Comparison of ENCODE assay signal across 15 cellular contexts in the genomic region with DNA sequence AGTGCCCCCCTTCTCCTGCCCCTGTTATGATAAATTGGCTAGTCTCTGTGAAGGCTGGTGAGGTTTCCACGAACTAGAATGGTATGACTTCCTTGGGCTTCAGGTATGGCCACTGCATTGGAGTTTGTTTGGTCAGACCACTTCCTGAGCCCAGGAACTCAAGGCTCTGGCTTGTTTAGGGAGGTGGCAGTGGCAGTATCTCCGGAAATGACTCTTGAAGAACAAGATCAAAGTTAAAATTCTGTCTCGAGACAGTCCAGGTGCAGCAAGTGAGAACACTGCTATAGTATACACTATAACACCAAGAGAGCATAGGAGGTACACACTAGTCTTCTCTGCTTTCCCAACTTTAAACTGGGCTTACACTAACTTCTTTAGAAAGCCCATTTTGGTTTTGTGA.
DNase-seq lines count a peak whose midpoint lies in the region; ATAC-seq and TF ChIP-seq lines count a peak whose summit lies in the region.
"Had no signal": no experiment of that assay in that cellular context is flagged by ENCODE, and none has a peak within 500 bp of the region (broad histone marks: within the 10 kb centered on the region; RNA-seq: fewer than 3 reads in every experiment).

No MANE protein-coding gene starts in this region.

- no peak overlapping the region for H3K4me3 Mint-ChIP-seq in activated T-cell treated with anti-CD3 and anti-CD28 coated beads, Interleukin-2, amount 50 U/mL, for 24 hours
- H3K4me3 Mint-ChIP-seq in CD8-positive, alpha-beta T cell, result peak overlapping the region; percentile 42
- H3K4me3 Mint-ChIP-seq in T-helper 17 cell, result peak overlapping the region; percentile 49
- peak overlapping the region in 7 of 10 donors; percentile 33 to 60 (median 56) for H3K4me3 Mint-ChIP-seq in naive thymus-derived CD8-positive, alpha-beta T cell

- POLR2A ChIA-PET in CD8-positive, alpha-beta T cell (lab: Charles Lee), result interaction anchor here (1.3 kb wide), 1 partner anchor 462 kb away, joined by 5 read pairs; no protein-coding TSS in a partner anchor
- POLR2A ChIA-PET in naive thymus-derived CD8-positive, alpha-beta T cell (lab: Charles Lee), result interaction anchor here (0.9 kb wide), 1 partner anchor 11 kb away, joined by 3 read pairs; no protein-coding TSS in a partner anchor

- no peak overlapping the region for H4K91ac ChIP-seq in neuronal stem cell (ENCODE audit: low read depth, low read length, poor library complexity)

- no peak overlapping the region for H2AFZ ChIP-seq in neuronal stem cell (ENCODE audit: low read length)
- H2AFZ ChIP-seq: GM23248 had no signal

- no peak overlapping the region for H2BK5ac ChIP-seq in neuronal stem cell (ENCODE audit: low read length)

- CTCF ChIA-PET in CD8-positive, alpha-beta T cell (lab: Charles Lee), result interaction anchor here (1.0 kb wide), 1 partner anchor 10 kb away, joined by 5 read pairs; no protein-coding TSS in a partner anchor

- no peak overlapping the region for H3K23ac ChIP-seq in neuronal stem cell (ENCODE audit: low read depth, low read length, poor library complexity)

- no peak overlapping the region for H2BK15ac ChIP-seq in neuronal stem cell (ENCODE audit: low read length)

- peaks cover 60% of the 10 kb centered on the region for H3K4me1 Mint-ChIP-seq in activated T-cell treated with anti-CD3 and anti-CD28 coated beads, Interleukin-2, amount 50 U/mL, for 24 hours (ENCODE audit: low read depth)
- peaks cover 67% of the 10 kb centered on the region for H3K4me1 Mint-ChIP-seq in CD8-positive, alpha-beta T cell (ENCODE audit: low read depth)
- H3K4me1 Mint-ChIP-seq in T-helper 17 cell, result peaks cover 48% of the 10 kb centered on the region
- H3K4me1 Mint-ChIP-seq in naive thymus-derived CD8-positive, alpha-beta T cell, result peaks cover 29 to 67% (median 60%) of the 10 kb centered on the region in 4 donors

- no peak overlapping the region for H3K27ac ChIP-seq in CD8-positive, alpha-beta T cell (ENCODE audit: low read depth, low read length)
- no peak overlapping the region for H3K27ac ChIP-seq in neuronal stem cell (replicated peaks; ENCODE audit: low read length)
- H3K27ac ChIP-seq: GM23248 had no signal

- H3K4me1 ChIP-seq in CD8-positive, alpha-beta T cell (ENCODE audit: insufficient read depth, low read length), result peaks cover 14% of the 10 kb centered on the region
- H3K4me1 ChIP-seq in neuronal stem cell (ENCODE audit: control insufficient read depth in 2 of 2, insufficient read depth in 1 of 2, low read depth in 1 of 2, low read length in 2 of 2), result no peaks in the 10 kb centered on the region

- no peak overlapping the region for H2BK120ac ChIP-seq in neuronal stem cell (ENCODE audit: low read depth, low read length)

- H3K18ac ChIP-seq in neuronal stem cell (ENCODE audit: low read length), result no peak overlapping the region

- no peak overlapping the region for H3K9ac ChIP-seq in neuronal stem cell (ENCODE audit: low read depth, low read length, poor library complexity)
- H3K9ac ChIP-seq: GM23248 had no signal

- H3K36me3 Mint-ChIP-seq in activated T-cell treated with anti-CD3 and anti-CD28 coated beads, Interleukin-2, amount 50 U/mL, for 24 hours (ENCODE audit: low read depth), result peaks cover 12% of the 10 kb centered on the region
- H3K36me3 Mint-ChIP-seq in CD8-positive, alpha-beta T cell, result peaks cover 22% of the 10 kb centered on the region
- peaks cover 4% of the 10 kb centered on the region for H3K36me3 Mint-ChIP-seq in T-helper 17 cell (ENCODE audit: low read depth)
- H3K36me3 Mint-ChIP-seq in naive thymus-derived CD8-positive, alpha-beta T cell, result peaks cover 0 to 22% (median 11%) of the 10 kb centered on the region in 3 donors

- H3K79me1 ChIP-seq in neuronal stem cell (ENCODE audit: low read depth, low read length), result no peaks in the 10 kb centered on the region

- no peaks in the 10 kb centered on the region for H3K27me3 ChIP-seq in CD8-positive, alpha-beta T cell (ENCODE audit: insufficient read depth, low read length)
- no peaks in the 10 kb centered on the region for H3K27me3 ChIP-seq in neuronal stem cell (ENCODE audit: control insufficient read depth in 3 of 3, insufficient read depth in 3 of 3, low read depth in 1 of 3, low read length in 3 of 3)

- H3K9me3 ChIP-seq in CD8-positive, alpha-beta T cell (ENCODE audit: low read length), result no peaks in the 10 kb centered on the region
- H3K9me3 ChIP-seq in T-helper 17 cell (ENCODE audit: control insufficient read depth, low read length, poor library complexity, severe bottlenecking) (no peaks in the 10 kb centered on the region), neuronal stem cell (replicated peaks in 1 of 2; ENCODE audit: control insufficient read depth in 2 of 2, insufficient read depth in 1 of 2, low read depth in 1 of 2, low read length in 2 of 2) (peaks cover 0 to 9% of the 10 kb centered on the region in 2 donors)

- no peaks in the 10 kb centered on the region for H3K9me3 Mint-ChIP-seq in activated T-cell treated with anti-CD3 and anti-CD28 coated beads, Interleukin-2, amount 50 U/mL, for 24 hours
- no peaks in the 10 kb centered on the region for H3K9me3 Mint-ChIP-seq in CD8-positive, alpha-beta T cell
- H3K9me3 Mint-ChIP-seq in naive thymus-derived CD8-positive, alpha-beta T cell, result peaks cover 0 to 4% (median 0%) of the 10 kb centered on the region in 9 donors
- H3K9me3 Mint-ChIP-seq: CD8-positive, alpha-beta memory T cell had no signal

- H3K36me3 ChIP-seq in CD8-positive, alpha-beta T cell (ENCODE audit: insufficient read depth, low read length), result no peaks in the 10 kb centered on the region
- H3K36me3 ChIP-seq in neuronal stem cell (replicated peaks in 1 of 2; ENCODE audit: control insufficient read depth in 2 of 2, insufficient read depth in 2 of 2, low read length in 2 of 2), result no peaks in the 10 kb centered on the region

- no peak overlapping the region for H3K4me2 ChIP-seq in neuronal stem cell (ENCODE audit: insufficient read depth, low read length, poor library complexity, severe bottlenecking)

- intact Hi-C loops in CD8-positive, alpha-beta T cell (cut with DNase I, micrococcal nuclease), result no loop called here

- ATAC-seq in CD8-positive, alpha-beta T cell, result peak; percentile 52
- ATAC-seq in T-helper 17 cell, result peak; percentile 35
- ATAC-seq in naive thymus-derived CD8-positive, alpha-beta T cell, result peak; percentile 78 to 80
- ATAC-seq: HCT116 had no signal

- H2AK5ac ChIP-seq in neuronal stem cell (ENCODE audit: low read depth, low read length), result no peak overlapping the region

- no peak overlapping the region for H3K14ac ChIP-seq in neuronal stem cell (ENCODE audit: low read length)

- no peak for DNase-seq in activated T-cell treated with anti-CD3 and anti-CD28 coated beads, Interleukin-2, amount 50 U/mL, for 24 hours
- DNase-seq in activated T-cell treated with anti-CD3 and anti-CD28 coated beads, Interleukin-2, amount 50 U/mL, for 48 hours, result no peak
- no peak for DNase-seq in CD8-positive, alpha-beta T cell
- DNase-seq in T-helper 17 cell (no peak), NCI-H82 (lab: John Stamatoyannopoulos, UW) (no peak), neuronal stem cell (ENCODE audit: low spot score) (no peak)
- DNase-seq in naive thymus-derived CD8-positive, alpha-beta T cell, result peak in 3 of 10 donors; percentile 4 to 25 (median 5)
- DNase-seq: AML-193, GM23248, Kasumi-1, NCI-H1436, NCI-H2029 treated with DMSO at 0.1 percent for 48 hours, RPMI8226 had no signal

- H3K4ac ChIP-seq in neuronal stem cell (ENCODE audit: low read length), result no peak overlapping the region

- TF ChIP-seq CTCF in CD8-positive, alpha-beta T cell (IDR thresholded peaks at IDR 0.05), result no peak

- no peak overlapping the region for H2BK12ac ChIP-seq in neuronal stem cell (ENCODE audit: low read length)

- peak overlapping the region; percentile 48 for H3K27ac Mint-ChIP-seq in activated T-cell treated with anti-CD3 and anti-CD28 coated beads, Interleukin-2, amount 50 U/mL, for 24 hours
- peak overlapping the region; percentile 72 for H3K27ac Mint-ChIP-seq in CD8-positive, alpha-beta T cell
- H3K27ac Mint-ChIP-seq in T-helper 17 cell, result no peak overlapping the region
- peak overlapping the region in 9 of 10 donors; percentile 65 to 89 (median 81) for H3K27ac Mint-ChIP-seq in naive thymus-derived CD8-positive, alpha-beta T cell

- H3K4me3 ChIP-seq in CD8-positive, alpha-beta T cell (ENCODE audit: low read depth, low read length), result no peak overlapping the region
- no peak overlapping the region for H3K4me3 ChIP-seq in neuronal stem cell (ENCODE audit: low read length in 2 of 2)
- H3K4me3 ChIP-seq: GM23248 had no signal

- H3K27me3 Mint-ChIP-seq in activated T-cell treated with anti-CD3 and anti-CD28 coated beads, Interleukin-2, amount 50 U/mL, for 24 hours, result no peaks in the 10 kb centered on the region
- no peaks in the 10 kb centered on the region for H3K27me3 Mint-ChIP-seq in CD8-positive, alpha-beta T cell (ENCODE audit: low read depth)
- H3K27me3 Mint-ChIP-seq in T-helper 17 cell, result no peaks in the 10 kb centered on the region
- no peaks in the 10 kb centered on the region for H3K27me3 Mint-ChIP-seq in naive thymus-derived CD8-positive, alpha-beta T cell
- H3K27me3 Mint-ChIP-seq: CD8-positive, alpha-beta memory T cell had no signal

- no peak overlapping the region for H4K8ac ChIP-seq in neuronal stem cell (ENCODE audit: low read depth, low read length)

- WGBS in neuronal stem cell (ENCODE audit: extremely low coverage in 2 of 2, insufficient read length in 2 of 2, insufficient replicate concordance in 1 of 2), 2 donors, result no CpG with 5 or more reads among the region's 3 CpGs
